ENCODE assay signal across 8 cellular contexts in the genomic region with DNA sequence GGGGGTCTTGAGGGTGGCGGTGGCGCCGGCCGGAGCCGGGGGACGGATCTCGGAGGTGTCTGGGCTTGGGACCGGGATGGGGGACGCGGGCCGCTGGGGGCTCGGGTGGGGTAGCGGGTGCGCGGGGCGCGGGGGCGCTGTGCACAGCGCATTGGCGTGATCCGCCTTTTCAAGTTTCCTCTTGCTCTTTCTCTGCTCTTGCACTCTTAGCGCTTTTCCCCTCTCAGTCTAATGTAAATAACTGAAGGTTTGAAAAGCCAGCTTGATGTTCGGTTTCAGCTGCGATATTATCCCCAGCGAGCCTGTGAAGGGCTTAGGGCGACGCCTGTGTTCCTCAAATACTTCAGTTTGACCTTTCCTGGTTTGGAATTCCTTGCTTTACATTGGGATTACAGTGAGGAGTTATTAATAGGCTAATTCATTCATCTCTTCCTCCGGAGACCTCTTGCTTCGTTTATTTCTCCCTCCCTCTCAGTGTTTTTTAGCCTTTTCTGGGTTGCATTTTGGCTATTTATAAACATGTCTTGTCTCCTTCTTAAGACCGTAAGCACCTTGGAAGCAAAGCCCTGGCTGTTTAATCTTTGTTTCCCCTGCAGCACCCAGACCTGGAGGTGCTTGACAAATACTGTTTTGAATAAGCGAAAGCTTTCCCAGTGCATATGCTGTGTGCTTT. TPM values are rescaled to one million over a fixed set of nuclear protein-coding genes. Genes with fewer than 3 reads are reported as not detected.
DNase-seq lines count a peak whose midpoint lies in the region; TF ChIP-seq lines count a peak whose summit lies in the region.

No MANE protein-coding gene starts in this region.

- peaks cover 7% of the 10 kb centered on the region for H3K4me1 ChIP-seq in fibroblast of lung (ENCODE audit: control insufficient read depth, extremely low read depth, insufficient read depth, low read length)
- peaks cover 6% of the 10 kb centered on the region for H3K4me1 ChIP-seq in urinary bladder (ENCODE audit: insufficient read depth)

- CTCF ChIA-PET in HEK293T (lab: Yijun Ruan, JAX) = no interaction called here

- no peak for TF ChIP-seq EP300 in neural cell (conservative IDR thresholded peaks at IDR 0.05; ENCODE audit: poor library complexity, severe bottlenecking)

- H4K20me1 ChIP-seq in fibroblast of lung (ENCODE audit: control insufficient read depth, extremely low read depth, insufficient read depth, low read length) (no peaks in the 10 kb centered on the region), neural cell (ENCODE audit: insufficient read depth) (no peaks in the 10 kb centered on the region)

- H3K79me2 ChIP-seq in fibroblast of lung (ENCODE audit: control insufficient read depth, insufficient read depth, low read length) = peaks cover 41% of the 10 kb centered on the region
- H3K79me2 ChIP-seq in neural cell (replicated peaks; ENCODE audit: insufficient read depth, low read length) = peaks cover 32% of the 10 kb centered on the region

- peak overlapping the region; percentile 66 for H2AFZ ChIP-seq in fibroblast of lung (ENCODE audit: low read length)
- H2AFZ ChIP-seq in neural cell (ENCODE audit: low read depth, low read length) = no peak overlapping the region

- H3K27me3 ChIP-seq in fibroblast of lung (ENCODE audit: control insufficient read depth, insufficient read depth, low read length) (no peaks in the 10 kb centered on the region), neural cell (ENCODE audit: insufficient read depth, low read depth, low read length) (no peaks in the 10 kb centered on the region)

- peak overlapping the region; percentile 56 to 98 (median 71) for H3K4me3 ChIP-seq in fibroblast of lung (replicated peaks in 1 of 4; ENCODE audit: control extremely low read depth in 1 of 4, insufficient read depth in 1 of 4, low read depth in 3 of 4, low read length in 4 of 4)
- H3K4me3 ChIP-seq in neural cell (ENCODE audit: low read length) = peak overlapping the region; percentile 74
- H3K4me3 ChIP-seq in urinary bladder (ENCODE audit: low read depth, low read length) = peak overlapping the region; percentile 99

- TF ChIP-seq CTCF in fibroblast of lung (conservative IDR thresholded peaks at IDR 0.05 in 1 of 2, IDR thresholded peaks at IDR 0.05 in 1 of 2; ENCODE audit: low read depth in 1 of 2, low read length in 2 of 2) (no peak), neural cell (IDR thresholded peaks at IDR 0.05; ENCODE audit: poor library complexity, severe bottlenecking) (no peak)

- H3K4me2 ChIP-seq in fibroblast of lung (ENCODE audit: extremely low read depth, insufficient read depth, low read length) (peak overlapping the region; percentile 99), neural cell (ENCODE audit: low read length) (peak overlapping the region; percentile 94)

- no peaks in the 10 kb centered on the region for H3F3A ChIP-seq in neural cell (ENCODE audit: insufficient read depth, low read length, poor library complexity, severe bottlenecking)

- peak overlapping the region; percentile 11 for H3K27ac ChIP-seq in fibroblast of lung (ENCODE audit: insufficient read depth, low read length)
- H3K27ac ChIP-seq in neural cell (ENCODE audit: low read length) = peak overlapping the region; percentile 24
- peak overlapping the region; percentile 92 for H3K27ac ChIP-seq in urinary bladder (ENCODE audit: low read depth)

- POLR2A ChIA-PET in HEK293T (lab: Yijun Ruan, JAX) = interaction anchor here (1.0 to 1.5 kb wide), 4 partner anchors 12 to 237 kb away, joined by 3 to 6 read pairs (median 4); a partner anchor contains a TSS

- WGBS in urinary bladder = under 1% methylated on average over 31 of the region's 31 CpGs

- H3K9ac ChIP-seq in fibroblast of lung (ENCODE audit: insufficient read depth, low read length) (peak overlapping the region; percentile 70), neural cell (ENCODE audit: low read length) (peak overlapping the region; percentile 65)

- TF ChIP-seq RAD21 in neural cell (conservative IDR thresholded peaks at IDR 0.05) = no peak

- DNase-seq in NCI-H2196 treated with DMSO at 0.1 percent for 48 hours (lab: John Stamatoyannopoulos, UW; ENCODE audit: unreplicated experiment) (peak; percentile 7), NCI-H2196 (lab: John Stamatoyannopoulos, UW; ENCODE audit: unreplicated experiment) (no peak), HEK293T (ENCODE audit: extremely low spot score) (peak; percentile 52), NCI-H146 (lab: John Stamatoyannopoulos, UW) (peak; percentile 33), activated T-cell treated with anti-CD3 and anti-CD28 coated beads for 48 hours (ENCODE audit: low read depth) (peak; percentile 27), fibroblast of lung (ENCODE audit: low read depth in 2 of 2) (peak; percentile 24 to 43)

- no peaks in the 10 kb centered on the region for H3K9me3 ChIP-seq in fibroblast of lung (ENCODE audit: control insufficient read depth, insufficient read depth, low read depth, low read length)
- H3K9me3 ChIP-seq in neural cell (ENCODE audit: low read length) = no peaks in the 10 kb centered on the region

- no peaks in the 10 kb centered on the region for H3K36me3 ChIP-seq in fibroblast of lung (ENCODE audit: control insufficient read depth, insufficient read depth, low read length)
- no peaks in the 10 kb centered on the region for H3K36me3 ChIP-seq in neural cell (ENCODE audit: insufficient read depth, low read length)
- H3K36me3 ChIP-seq in urinary bladder (ENCODE audit: insufficient read depth) = no peaks in the 10 kb centered on the region

- no peaks in the 10 kb centered on the region for H3K9me2 ChIP-seq in neural cell (ENCODE audit: insufficient read depth, low read length)

TF ChIP-seq in HEK293T, 16 proteins besides CTCF, POLR2A, EP300 and RAD21:
- TF ChIP-seq ZNF384 (IDR thresholded peaks at IDR 0.05) = no peak
- TF ChIP-seq CTBP1 (IDR thresholded peaks at IDR 0.05; ENCODE audit: borderline replicate concordance) = no peak
- TF ChIP-seq TARDBP (IDR thresholded peaks at IDR 0.05) = no peak
- TF ChIP-seq L3MBTL2 (conservative IDR thresholded peaks at IDR 0.05) = 0 out of 2 replicates have a peak, but pooled peaks have one; percentile 21
- 0 out of 2 replicates have a peak, but pooled peaks have one; percentile 26 for TF ChIP-seq ARNT (IDR thresholded peaks at IDR 0.05)
- TF ChIP-seq FOXK2 (IDR thresholded peaks at IDR 0.05) = no peak
- no peak for TF ChIP-seq SP1 (IDR thresholded peaks at IDR 0.05)
- no peak for TF ChIP-seq ELF4 (IDR thresholded peaks at IDR 0.05)
- no peak for TF ChIP-seq FOXA1 (IDR thresholded peaks at IDR 0.05)
- no peak for TF ChIP-seq HDGF (IDR thresholded peaks at IDR 0.05; ENCODE audit: borderline replicate concordance)
- TF ChIP-seq NFRKB (IDR thresholded peaks at IDR 0.05) = no peak
- TF ChIP-seq BHLHE40 (IDR thresholded peaks at IDR 0.05; ENCODE audit: borderline replicate concordance) = no peak
- TF ChIP-seq, protein P1, sequence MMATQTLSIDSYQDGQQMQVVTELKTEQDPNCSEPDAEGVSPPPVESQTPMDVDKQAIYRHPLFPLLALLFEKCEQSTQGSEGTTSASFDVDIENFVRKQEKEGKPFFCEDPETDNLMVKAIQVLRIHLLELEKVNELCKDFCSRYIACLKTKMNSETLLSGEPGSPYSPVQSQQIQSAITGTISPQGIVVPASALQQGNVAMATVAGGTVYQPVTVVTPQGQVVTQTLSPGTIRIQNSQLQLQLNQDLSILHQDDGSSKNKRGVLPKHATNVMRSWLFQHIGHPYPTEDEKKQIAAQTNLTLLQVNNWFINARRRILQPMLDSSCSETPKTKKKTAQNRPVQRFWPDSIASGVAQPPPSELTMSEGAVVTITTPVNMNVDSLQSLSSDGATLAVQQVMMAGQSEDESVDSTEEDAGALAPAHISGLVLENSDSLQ (IDR thresholded peaks at IDR 0.05) = no peak
- TF ChIP-seq SUZ12 (IDR thresholded peaks at IDR 0.05) = no peak
- no peak for TF ChIP-seq LEF1 (IDR thresholded peaks at IDR 0.05; ENCODE audit: borderline replicate concordance)
- no peak for TF ChIP-seq FOXM1 (IDR thresholded peaks at IDR 0.05; ENCODE audit: borderline replicate concordance)
TF ChIP-seq in HEK293T: peak in this region for 2.

TF ChIP-seq in neural cell, 6 proteins besides CTCF, POLR2A, EP300 and RAD21:
- TF ChIP-seq SMC3 (conservative IDR thresholded peaks at IDR 0.05; ENCODE audit: poor library complexity) (peak; percentile 10), EZH2 (IDR thresholded peaks at IDR 0.05; ENCODE audit: borderline replicate concordance, insufficient read depth, low read length, poor library complexity, severe bottlenecking) (no peak)

RNA-seq across cellular contexts. Expression of a gene that starts 0.7 kb away (rescaled TPM):
- 15.7 and 26.7 TPM in 2 replicates for total RNA-seq in fibroblast of lung
- 31.5 and 32.3 TPM in 2 replicates for polyA plus RNA-seq in fibroblast of lung
- 34.9 and 37.8 TPM in 2 replicates for polyA plus RNA-seq in fibroblast of lung (2012)
- 2.0 and 6.2 TPM in 2 replicates for polyA minus RNA-seq in fibroblast of lung (ENCODE audit: low replicate concordance)
- polyA plus RNA-seq in neural cell = 43.2 and 49.8 TPM in 2 replicates
- 49.7 and 51.7 TPM in 2 replicates for polyA minus RNA-seq in neural cell
- 33.5 TPM for total RNA-seq in urinary bladder
- polyA plus RNA-seq in urinary bladder = 51.4 TPM

Comparison
In these comparisons a context has a peak if more than half of its experiments do, and no peak if none do; other contexts are left out.
1. H3K27ac ChIP-seq: peak in every context shown above with its lines; median percentile 92 in urinary bladder; 24 in neural cell; 11 in fibroblast of lung.